Comparison of ENCODE assay signal across 13 cellular contexts in the genomic region with DNA sequence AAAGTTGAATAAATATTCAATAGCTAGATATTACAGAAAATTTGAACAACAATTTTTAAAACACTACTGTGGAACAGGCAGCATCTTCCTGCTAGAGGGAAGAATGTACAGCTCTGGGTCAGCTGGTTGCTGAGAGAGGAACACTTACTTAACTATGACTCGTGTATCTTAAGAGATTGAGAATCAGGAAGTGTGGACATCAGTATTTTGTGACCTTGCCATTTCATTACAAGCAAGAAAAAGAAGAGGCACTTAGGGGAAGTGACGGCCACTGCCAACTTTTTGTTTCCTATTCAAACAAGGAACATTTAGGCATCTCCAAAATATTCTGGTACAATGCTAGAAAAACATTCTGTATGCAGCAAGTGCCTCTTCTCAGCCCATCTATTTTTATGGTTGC. TPM values are rescaled to one million over a fixed set of nuclear protein-coding genes. Genes with fewer than 3 reads are reported as not detected.
A peak's percentile ranks its signal among the peaks of the same experiment; 100 is the strongest.
DNase-seq lines count a peak whose midpoint lies in the region; ATAC-seq and TF ChIP-seq lines count a peak whose summit lies in the region.
"Had no signal": no experiment of that assay in that cellular context is flagged by ENCODE, and none has a peak within 500 bp of the region (broad histone marks: within the 10 kb centered on the region; RNA-seq: fewer than 3 reads in every experiment).

No MANE protein-coding gene starts in this region.

- H3K27me3 ChIP-seq in right atrium auricular region (no peaks in the 10 kb centered on the region), thyroid gland (no peaks in the 10 kb centered on the region)

- H3K4me3 ChIP-seq in right atrium auricular region (no peak overlapping the region), thyroid gland (replicated peaks in 1 of 3) (no peak overlapping the region)

- ATAC-seq in Right ventricle myocardium superior (ENCODE audit: poor library complexity) = peak; percentile 60
- no peak for ATAC-seq in stimulated activated naive CD8-positive, alpha-beta T cell treated with anti-CD3 and anti-CD28 coated beads, Interleukin-15, Interleukin-2, amounts not matched to agents 100 U/mL and 50 U/mL, for 24 hours
- ATAC-seq: stimulated activated naive CD8-positive, alpha-beta T cell treated with anti-CD3 and anti-CD28 coated beads, Interleukin-15, amount 100 ng/mL, for 72 hours had no signal

- H3K9me3 ChIP-seq in right atrium auricular region (no peaks in the 10 kb centered on the region), thyroid gland (no peaks in the 10 kb centered on the region)

- WGBS in thyroid gland, 2 donors = 6 to 9% methylated on average over 2 of the region's 2 CpGs

- no peak for DNase-seq in Right ventricle myocardium superior
- no peak for DNase-seq in right atrium auricular region (ENCODE audit: low spot score)
- DNase-seq in SIG-M5 treated with dmso at 0.1 percent for 504 hours (lab: John Stamatoyannopoulos, UW; ENCODE audit: unreplicated experiment) = peak; percentile 86
- DNase-seq in glomerular visceral epithelial cell (ENCODE audit: extremely low spot score) = peak; percentile 25
- peak; percentile 59 to 63 for DNase-seq in thyroid gland
- no peak for DNase-seq in stimulated activated naive CD8-positive, alpha-beta T cell treated with anti-CD3 and anti-CD28 coated beads, Interleukin-15, Interleukin-2, amounts not matched to agents 100 U/mL and 50 U/mL, for 24 hours
- DNase-seq in NCI-H1930 (lab: John Stamatoyannopoulos, UW) = no peak
- DNase-seq in amniotic stem cell (lab: John Stamatoyannopoulos, UW) = no peak
- DNase-seq: effector memory CD4-positive, alpha-beta T cell; GOT3; NCI-H510A treated with DMSO at 0.1 percent for 48 hours; stimulated activated naive CD8-positive, alpha-beta T cell treated with anti-CD3 and anti-CD28 coated beads, Interleukin-15, amount 100 ng/mL, for 72 hours; T-helper 1 cell had no signal

- no peaks in the 10 kb centered on the region for H3K4me1 ChIP-seq in right atrium auricular region
- peaks cover 0 to 7% of the 10 kb centered on the region in 2 donors for H3K4me1 ChIP-seq in thyroid gland

- TF ChIP-seq CTCF in right atrium auricular region (IDR thresholded peaks at IDR 0.05) = no peak
- no peak for TF ChIP-seq CTCF in thyroid gland (IDR thresholded peaks at IDR 0.05)

- H3K36me3 ChIP-seq in right atrium auricular region (no peaks in the 10 kb centered on the region), thyroid gland (no peaks in the 10 kb centered on the region)

- intact Hi-C loops in Right ventricle myocardium superior (cut with DNase I) = no loop called here
- intact Hi-C loops in thyroid gland (cut with DNase I) = no loop called here

- no peak for TF ChIP-seq POLR2A in thyroid gland (IDR thresholded peaks at IDR 0.05)

- no peak overlapping the region for H3K27ac ChIP-seq in right atrium auricular region
- H3K27ac ChIP-seq in thyroid gland = peak overlapping the region; percentile 6 to 50 (median 21)

RNA-seq across cellular contexts. Expression of gene ITPRID2, which starts 45.9 kb away (rescaled TPM):
- total RNA-seq in Right ventricle myocardium superior (65.6 TPM), right atrium auricular region (10 to 100 TPM; 52.0 to 56.5 TPM), thyroid gland (100 to 1,000 TPM; 103 to 199 (median 143) TPM)

RNA-seq across cellular contexts. Expression of gene PPP1R1C, which starts 48.2 kb away (rescaled TPM):
- total RNA-seq in Right ventricle myocardium superior (21.4 TPM), right atrium auricular region (10 to 100 TPM in 1 of 2 donors, 1 to 10 TPM in 1; 5.4 to 14.5 TPM), thyroid gland (1 to 10 TPM in 1 of 4 donors, under 1 TPM in 1, not detected in 2; 0.78 to 2.8 TPM)

Comparison
In these comparisons a context has a peak if more than half of its experiments do, and no peak if none do; other contexts are left out.
1. DNase-seq: peak in SIG-M5 treated with dmso at 0.1 percent for 504 hours (single experiment), glomerular visceral epithelial cell (single experiment) and thyroid gland (2 of 2); none in Right ventricle myocardium superior (single experiment), right atrium auricular region (single experiment), stimulated activated naive CD8-positive, alpha-beta T cell treated with anti-CD3 and anti-CD28 coated beads, Interleukin-15, Interleukin-2, amounts not matched to agents 100 U/mL and 50 U/mL, for 24 hours (single experiment), NCI-H1930 (0 of 2) and amniotic stem cell (single experiment).
2. H3K27ac ChIP-seq: peak in thyroid gland (3 of 3); none in right atrium auricular region (0 of 2).